8 cellular contexts compared by ENCODE assay signal in genomic region chr7:33107136-33108066, GRCh38. TPM values are rescaled to one million over a fixed set of nuclear protein-coding genes. Genes with fewer than 3 reads are reported as not detected.
A peak's percentile ranks its signal among the peaks of the same experiment; 100 is the strongest.
DNase-seq lines count a peak whose midpoint lies in the region; ATAC-seq and TF ChIP-seq lines count a peak whose summit lies in the region.

No MANE protein-coding gene starts in this region.

- H3K36me3 Mint-ChIP-seq in naive thymus-derived CD8-positive, alpha-beta T cell, result peaks cover 0 to 24% (median 0%) of the 10 kb centered on the region in 3 donors

- H3K27ac Mint-ChIP-seq in naive thymus-derived CD8-positive, alpha-beta T cell, result peak overlapping the region in 7 of 10 donors; percentile 9 to 91 (median 75)

- DNase-seq in NCI-H82 (lab: John Stamatoyannopoulos, UW) (peak; percentile 66), NCI-H82 treated with DMSO at 0.1 percent for 48 hours (lab: John Stamatoyannopoulos, UW; ENCODE audit: unreplicated experiment) (no peak), MV-4-11 (lab: John Stamatoyannopoulos, UW) (peak; percentile 22)
- peak in 5 of 10 donors; percentile 52 to 71 (median 60) for DNase-seq in naive thymus-derived CD8-positive, alpha-beta T cell

- no peaks in the 10 kb centered on the region for H3K9me3 Mint-ChIP-seq in naive thymus-derived CD8-positive, alpha-beta T cell

- TF ChIP-seq CTCF in VCaP (conservative IDR thresholded peaks at IDR 0.05), result peak; percentile 69

- peaks cover 0 to 4% (median 0%) of the 10 kb centered on the region in 5 donors for H3K27me3 Mint-ChIP-seq in naive thymus-derived CD8-positive, alpha-beta T cell

- peak overlapping the region; percentile 81; the same call in 1 of the 2 replicates for H3K27ac ChIP-seq in VCaP

- POLR2A ChIA-PET in naive thymus-derived CD8-positive, alpha-beta T cell (lab: Charles Lee), result interaction anchor here (1.2 to 2.7 kb wide), 6 partner anchors 45 to 618 kb away, joined by 5 to 11 read pairs (median 6); partner anchors contain the start of genes AVL9, KBTBD2, LSM5 and NT5C3A

- H3K4me3 Mint-ChIP-seq in naive thymus-derived CD8-positive, alpha-beta T cell, result peak overlapping the region; percentile 46 to 91 (median 86)

- peaks cover 18 to 63% (median 54%) of the 10 kb centered on the region in 4 donors for H3K4me1 Mint-ChIP-seq in naive thymus-derived CD8-positive, alpha-beta T cell

- peak; percentile 33 for ATAC-seq in GM21825 (IDR thresholded peaks at IDR 0.05; ENCODE audit: unreplicated experiment)
- ATAC-seq in esophagus mucosa, result peak; percentile 45
- ATAC-seq in naive thymus-derived CD8-positive, alpha-beta T cell, result peak in 1 of 2 donors; percentile 20
- ATAC-seq in GM19467 (IDR thresholded peaks at IDR 0.05; ENCODE audit: unreplicated experiment), result no peak

RNA-seq across cellular contexts. Expression of gene RP9, which starts 1.8 kb away (rescaled TPM):
- 4.8 TPM for total RNA-seq in esophagus mucosa
- 10 to 100 TPM; 20.2 to 21.7 TPM for total RNA-seq in naive thymus-derived CD8-positive, alpha-beta T cell
- 10 to 100 TPM; 15.3 to 23.9 (median 20.3) TPM for polyA plus RNA-seq in naive thymus-derived CD8-positive, alpha-beta T cell

RNA-seq across cellular contexts. Expression of gene BBS9, which starts 22.0 kb away (rescaled TPM):
- total RNA-seq in esophagus mucosa, result 8.8 TPM
- 10 to 100 TPM; 22.0 to 31.8 TPM for total RNA-seq in naive thymus-derived CD8-positive, alpha-beta T cell
- polyA plus RNA-seq in naive thymus-derived CD8-positive, alpha-beta T cell, result 10 to 100 TPM; 11.2 to 12.7 (median 11.6) TPM

RNA-seq across cellular contexts. Expression of gene NT5C3A, which starts 44.8 kb away (rescaled TPM):
- total RNA-seq in esophagus mucosa, result 13.7 TPM
- total RNA-seq in naive thymus-derived CD8-positive, alpha-beta T cell, result 10 to 100 TPM; 52.2 to 53.6 TPM
- polyA plus RNA-seq in naive thymus-derived CD8-positive, alpha-beta T cell, result 10 to 100 TPM; 44.6 to 53.9 (median 48.3) TPM
